8 cellular contexts compared by ENCODE assay signal in genomic region chr11:66855574-66856495, GRCh38. TPM values are rescaled to one million over a fixed set of nuclear protein-coding genes. Genes with fewer than 3 reads are reported as not detected.
A peak's percentile ranks its signal among the peaks of the same experiment; 100 is the strongest.
DNase-seq lines count a peak whose midpoint lies in the region; ATAC-seq and TF ChIP-seq lines count a peak whose summit lies in the region.

No MANE protein-coding gene starts in this region.

- intact Hi-C loops in MCF 10A (cut with micrococcal nuclease): loop anchor here (1.0 to 10.0 kb wide), 3 partner anchors 102 to 199 kb away; partner anchors contain the start of genes PC and RHOD

- H3K4me3 Mint-ChIP-seq in T-helper 17 cell: peak overlapping the region; percentile 92
- peak overlapping the region; percentile 86 for H3K4me3 Mint-ChIP-seq in MCF 10A (ENCODE audit: unreplicated experiment)

- H3K4me3 ChIP-seq in iPS-18c (ENCODE audit: insufficient read depth, low read depth, low read length) (peak overlapping the region; percentile 84), skeletal muscle cell (ENCODE audit: low read depth, low read length) (peak overlapping the region; percentile 71)

- TSS peak; percentile 76 for BruUV-seq in MCF 10A (replicated peaks; lab: Mats Ljungman, UMichigan)

- DNase-seq in NCI-H1694 treated with DMSO at 0.1 percent for 48 hours (lab: John Stamatoyannopoulos, UW) (peak; percentile 60), T-helper 17 cell (peak; percentile 53 to 80 (median 80)), MCF 10A (ENCODE audit: unreplicated experiment) (peak; percentile 85), skeletal muscle cell (ENCODE audit: low read depth) (peak; percentile 67)

- H3K36me3 Mint-ChIP-seq in T-helper 17 cell (ENCODE audit: low read depth): no peaks in the 10 kb centered on the region
- peaks cover 46% of the 10 kb centered on the region for H3K36me3 Mint-ChIP-seq in MCF 10A (ENCODE audit: insufficient read depth, unreplicated experiment)

- H3K9me3 ChIP-seq in T-helper 17 cell (ENCODE audit: control insufficient read depth, low read length, poor library complexity, severe bottlenecking): no peaks in the 10 kb centered on the region
- peaks cover 6% of the 10 kb centered on the region for H3K9me3 ChIP-seq in iPS-18c (ENCODE audit: control insufficient read depth, insufficient read depth, low read length)

- no peak for TF ChIP-seq CTCF in MCF 10A (IDR thresholded peaks at IDR 0.05; ENCODE audit: unreplicated experiment)

- POLR2A ChIA-PET in MCF 10A (lab: Yijun Ruan, JAX): interaction anchor here (0.6 to 5.5 kb wide), 16 partner anchors 10 to 219 kb away, joined by 3 to 74 read pairs (median 4); partner anchors contain the start of genes C11orf86, PC and RCE1

- CTCF ChIA-PET in MCF 10A (lab: Yijun Ruan, JAX): interaction anchor here (1.0 to 1.8 kb wide), 2 partner anchors 21 to 120 kb away, joined by 4 to 8 read pairs; no protein-coding TSS in a partner anchor

- peak; percentile 82 for ATAC-seq in HG02798 (IDR thresholded peaks at IDR 0.05; ENCODE audit: poor library complexity, unreplicated experiment)
- peak; percentile 80 for ATAC-seq in T-helper 17 cell
- ATAC-seq in GM18858 (IDR thresholded peaks at IDR 0.05; ENCODE audit: unreplicated experiment): no peak

- H3K9me3 Mint-ChIP-seq in MCF 10A (ENCODE audit: unreplicated experiment): no peaks in the 10 kb centered on the region

- TF ChIP-seq POLR2A in GM15510 (IDR thresholded peaks at IDR 0.05; ENCODE audit: borderline replicate concordance, extremely low read depth, insufficient read length): peak; percentile 87

- H3K27ac Mint-ChIP-seq in T-helper 17 cell (peak overlapping the region; percentile 49), MCF 10A (ENCODE audit: low read depth, unreplicated experiment) (no peak overlapping the region)

- H3K27me3 Mint-ChIP-seq in T-helper 17 cell: no peaks in the 10 kb centered on the region
- no peaks in the 10 kb centered on the region for H3K27me3 Mint-ChIP-seq in MCF 10A (ENCODE audit: insufficient read depth, unreplicated experiment)

- H3K4me1 Mint-ChIP-seq in T-helper 17 cell (peaks cover 6% of the 10 kb centered on the region), MCF 10A (ENCODE audit: insufficient read depth, unreplicated experiment) (peaks cover 6% of the 10 kb centered on the region)

RNA-seq across cellular contexts. Expression of gene LRFN4, which starts 1.0 kb away (rescaled TPM):
- total RNA-seq in T-helper 17 cell: 1 to 10 TPM; 6.2 to 8.3 TPM
- total RNA-seq in MCF 10A (2022): 30.4 and 39.9 TPM in 2 replicates

RNA-seq across cellular contexts. Expression of gene RCE1, which starts 12.6 kb away (rescaled TPM):
- total RNA-seq in T-helper 17 cell (10 to 100 TPM; 36.2 to 41.6 TPM), MCF 10A (2022) (23.3 and 27.7 TPM in 2 replicates)
